In genomic region chr1:238660849-238661248, GRCh38 we compare ENCODE assay signal across 20 cellular contexts.
DNase-seq lines count a peak whose midpoint lies in the region; ATAC-seq and TF ChIP-seq lines count a peak whose summit lies in the region.
"Had no signal": no experiment of that assay in that cellular context is flagged by ENCODE, and none has a peak within 500 bp of the region (broad histone marks: within the 10 kb centered on the region; RNA-seq: fewer than 3 reads in every experiment).

No MANE protein-coding gene starts in this region.

- no peak for TF ChIP-seq CTCF in fibroblast of lung (conservative IDR thresholded peaks at IDR 0.05 in 1 of 2, IDR thresholded peaks at IDR 0.05 in 1 of 2; ENCODE audit: low read depth in 1 of 2, low read length in 2 of 2)
- TF ChIP-seq CTCF in osteoblast (IDR thresholded peaks at IDR 0.05; ENCODE audit: extremely low read depth, low read depth, low read length) = no peak
- no peak for TF ChIP-seq CTCF in adrenal gland (IDR thresholded peaks at IDR 0.05)
- no peak for TF ChIP-seq CTCF in GM10248 (IDR thresholded peaks at IDR 0.05; ENCODE audit: control extremely low read depth, extremely low read depth, low read depth, missing control alignments)

- H3K27ac ChIP-seq in fibroblast of lung (ENCODE audit: insufficient read depth, low read length) (no peak overlapping the region), osteoblast (ENCODE audit: low read depth, low read length) (peak overlapping the region; percentile 11), adrenal gland (no peak overlapping the region)
- H3K27ac ChIP-seq: A549, C4-2B, RWPE1 had no signal

- H3K9ac ChIP-seq in adipocyte (ENCODE audit: low read length) = no peak overlapping the region
- no peak overlapping the region for H3K9ac ChIP-seq in fibroblast of lung (ENCODE audit: insufficient read depth, low read length)

- H2AFZ ChIP-seq in fibroblast of lung (ENCODE audit: low read length) (no peak overlapping the region), osteoblast (ENCODE audit: low read length) (no peak overlapping the region)

- H3K9me3 ChIP-seq in adipocyte (ENCODE audit: control insufficient read depth, low read length) (no peaks in the 10 kb centered on the region), fibroblast of lung (ENCODE audit: control insufficient read depth, insufficient read depth, low read depth, low read length) (no peaks in the 10 kb centered on the region), osteoblast (ENCODE audit: low read depth, low read length) (no peaks in the 10 kb centered on the region), adrenal gland (replicated peaks in 1 of 3) (no peaks in the 10 kb centered on the region)
- H3K9me3 ChIP-seq: A549 had no signal

- POLR2A ChIA-PET in GM10248 (lab: Yijun Ruan, JAX) = no interaction called here

- H3K4me1 ChIP-seq in adipocyte (ENCODE audit: control insufficient read depth, insufficient read depth, low read length) = peaks cover 11% of the 10 kb centered on the region
- H3K4me1 ChIP-seq in fibroblast of lung (ENCODE audit: control insufficient read depth, extremely low read depth, insufficient read depth, low read length) = no peaks in the 10 kb centered on the region
- peaks cover 17% of the 10 kb centered on the region for H3K4me1 ChIP-seq in osteoblast (ENCODE audit: insufficient read depth, low read length)
- H3K4me1 ChIP-seq in adrenal gland (replicated peaks in 1 of 2) = no peaks in the 10 kb centered on the region
- H3K4me1 ChIP-seq: A549 had no signal

- H3K36me3 ChIP-seq in adipocyte (ENCODE audit: control insufficient read depth, insufficient read depth, low read length, severe bottlenecking) = no peaks in the 10 kb centered on the region
- H3K36me3 ChIP-seq in fibroblast of lung (ENCODE audit: control insufficient read depth, insufficient read depth, low read length) = no peaks in the 10 kb centered on the region
- H3K36me3 ChIP-seq in osteoblast (ENCODE audit: insufficient read depth, low read length) = no peaks in the 10 kb centered on the region
- no peaks in the 10 kb centered on the region for H3K36me3 ChIP-seq in adrenal gland (replicated peaks in 1 of 2)

- H3K27me3 ChIP-seq in adipocyte (replicated peaks; ENCODE audit: control insufficient read depth, insufficient read depth, low read length) (no peaks in the 10 kb centered on the region), fibroblast of lung (ENCODE audit: control insufficient read depth, insufficient read depth, low read length) (no peaks in the 10 kb centered on the region), osteoblast (ENCODE audit: insufficient read depth, low read length) (no peaks in the 10 kb centered on the region), adrenal gland (no peaks in the 10 kb centered on the region)

- intact Hi-C loops in adrenal gland (cut with DNase I) = no loop called here

- CTCF ChIA-PET in GM10248 (lab: Yijun Ruan, JAX) = no interaction called here

- H3K4me2 ChIP-seq in fibroblast of lung (ENCODE audit: extremely low read depth, insufficient read depth, low read length) (no peak overlapping the region), osteoblast (ENCODE audit: insufficient read depth, low read length) (peak overlapping the region; percentile 10)
- H3K4me2 ChIP-seq: A549 had no signal

- no peaks in the 10 kb centered on the region for H3K79me2 ChIP-seq in fibroblast of lung (ENCODE audit: control insufficient read depth, insufficient read depth, low read length)
- no peaks in the 10 kb centered on the region for H3K79me2 ChIP-seq in osteoblast (ENCODE audit: insufficient read depth, low read length)

- ATAC-seq in HG02571 (IDR thresholded peaks at IDR 0.05; ENCODE audit: unreplicated experiment) = no peak
- ATAC-seq: A549 had no signal

- no peak for TF ChIP-seq POLR2A in adrenal gland (IDR thresholded peaks at IDR 0.05)

- H3K4me3 ChIP-seq in adipocyte (ENCODE audit: low read length) = no peak overlapping the region
- H3K4me3 ChIP-seq in fibroblast of lung (replicated peaks in 1 of 4; ENCODE audit: control extremely low read depth in 1 of 4, insufficient read depth in 1 of 4, low read depth in 3 of 4, low read length in 4 of 4) = no peak overlapping the region
- H3K4me3 ChIP-seq in osteoblast (ENCODE audit: insufficient read depth, low read length) = no peak overlapping the region
- H3K4me3 ChIP-seq in adrenal gland = no peak overlapping the region
- H3K4me3 ChIP-seq: A549 had no signal

- 25 to 63% (median 46%) methylated on average over 1 of the region's 1 CpG for WGBS in adrenal gland, 4 donors

- peak; percentile 75 for DNase-seq in EH (ENCODE audit: low read depth)
- peak; percentile 39 for DNase-seq in adipocyte (ENCODE audit: low read depth)
- peak; percentile 56 to 91 for DNase-seq in fibroblast of lung (ENCODE audit: low read depth in 2 of 2)
- no peak for DNase-seq in osteoblast (ENCODE audit: insufficient read length, low spot score, missing footprints)
- no peak for DNase-seq in LoVo (ENCODE audit: low spot score)
- DNase-seq in adrenal gland = no peak
- DNase-seq in GM10248 (ENCODE audit: extremely low spot score) = no peak
- DNase-seq: AML-193, DND-41, GDM1, GOT3, KBM-7, NCI-H1105 treated with DMSO at 0.1 percent for 48 hours, NCI-H1694, NCI-H510A treated with DMSO at 0.1 percent for 48 hours, NCI-H774 had no signal

- H4K20me1 ChIP-seq in fibroblast of lung (ENCODE audit: control insufficient read depth, extremely low read depth, insufficient read depth, low read length) = no peaks in the 10 kb centered on the region
- no peaks in the 10 kb centered on the region for H4K20me1 ChIP-seq in osteoblast (ENCODE audit: insufficient read depth, low read length)

Comparison
In these comparisons a context has a peak if more than half of its experiments do, and no peak if none do; other contexts are left out.
1. DNase-seq: peak in EH (single experiment), adipocyte (single experiment) and fibroblast of lung (2 of 2); none in osteoblast (single experiment), LoVo (single experiment), adrenal gland (0 of 7) and GM10248 (single experiment).